ENCODE assay signal across 12 cellular contexts in genomic region chr17:81286491-81287145, GRCh38. TPM values are rescaled to one million over a fixed set of nuclear protein-coding genes. Genes with fewer than 3 reads are reported as not detected.
DNase-seq lines count a peak whose midpoint lies in the region; ATAC-seq and TF ChIP-seq lines count a peak whose summit lies in the region.
"Had no signal": no experiment of that assay in that cellular context is flagged by ENCODE, and none has a peak within 500 bp of the region (broad histone marks: within the 10 kb centered on the region; RNA-seq: fewer than 3 reads in every experiment).

No MANE protein-coding gene starts in this region.

- H3K9me3 Mint-ChIP-seq in activated CD8-positive, alpha-beta memory T cell treated with anti-CD3 and anti-CD28 coated beads, Interleukin-2, amount 10 ng/mL, durations not matched to agents 7 days and 5 days (ENCODE audit: low read depth): no peaks in the 10 kb centered on the region
- no peaks in the 10 kb centered on the region for H3K9me3 Mint-ChIP-seq in activated naive CD8-positive, alpha-beta T cell treated with anti-CD3 and anti-CD28 coated beads for 36 hours

- H3K4me1 Mint-ChIP-seq in activated CD8-positive, alpha-beta memory T cell treated with anti-CD3 and anti-CD28 coated beads, Interleukin-2, amount 10 ng/mL, durations not matched to agents 7 days and 5 days: peaks cover 45% of the 10 kb centered on the region
- H3K4me1 Mint-ChIP-seq in activated naive CD8-positive, alpha-beta T cell treated with anti-CD3 and anti-CD28 coated beads for 36 hours: peaks cover 25% of the 10 kb centered on the region

- no peak for TF ChIP-seq EP300 in stomach (IDR thresholded peaks at IDR 0.05)

- peaks cover 20% of the 10 kb centered on the region for H3K36me3 Mint-ChIP-seq in activated CD8-positive, alpha-beta memory T cell treated with anti-CD3 and anti-CD28 coated beads, Interleukin-2, amount 10 ng/mL, durations not matched to agents 7 days and 5 days
- peaks cover 3% of the 10 kb centered on the region for H3K36me3 Mint-ChIP-seq in activated naive CD8-positive, alpha-beta T cell treated with anti-CD3 and anti-CD28 coated beads for 36 hours

- peak overlapping the region; percentile 81 to 89 for H3K27ac ChIP-seq in left lung
- peak overlapping the region; percentile 11 to 82 (median 69) for H3K27ac ChIP-seq in stomach
- H3K27ac ChIP-seq in smooth muscle cell (ENCODE audit: low read depth): no peak overlapping the region

- H3K27ac Mint-ChIP-seq in activated CD8-positive, alpha-beta memory T cell treated with anti-CD3 and anti-CD28 coated beads, Interleukin-2, amount 10 ng/mL, durations not matched to agents 7 days and 5 days: peak overlapping the region; percentile 89
- peak overlapping the region; percentile 94 for H3K27ac Mint-ChIP-seq in activated naive CD8-positive, alpha-beta T cell treated with anti-CD3 and anti-CD28 coated beads for 36 hours

- H3K4me3 ChIP-seq in left lung: peak overlapping the region in 1 of 2 donors; percentile 43
- H3K4me3 ChIP-seq in stomach: no peak overlapping the region
- H3K4me3 ChIP-seq in smooth muscle cell: no peak overlapping the region

- TF ChIP-seq CTCF in left lung (IDR thresholded peaks at IDR 0.05): no peak
- TF ChIP-seq CTCF in stomach (IDR thresholded peaks at IDR 0.05): no peak
- TF ChIP-seq CTCF in GM10266 (IDR thresholded peaks at IDR 0.05; ENCODE audit: control insufficient read depth, insufficient read depth, low read depth, missing control alignments): no peak
- no peak for TF ChIP-seq CTCF in smooth muscle cell (IDR thresholded peaks at IDR 0.05; ENCODE audit: borderline replicate concordance, insufficient read depth, poor library complexity, severe bottlenecking)

- H3K4me1 ChIP-seq in left lung (peaks cover 3 to 63% of the 10 kb centered on the region in 2 donors), stomach (peaks cover 5 to 57% (median 33%) of the 10 kb centered on the region in 4 donors), smooth muscle cell (ENCODE audit: low read depth) (no peaks in the 10 kb centered on the region)
- H3K4me1 ChIP-seq: breast epithelium had no signal

- no peaks in the 10 kb centered on the region for H3K27me3 Mint-ChIP-seq in activated CD8-positive, alpha-beta memory T cell treated with anti-CD3 and anti-CD28 coated beads, Interleukin-2, amount 10 ng/mL, durations not matched to agents 7 days and 5 days
- H3K27me3 Mint-ChIP-seq in activated naive CD8-positive, alpha-beta T cell treated with anti-CD3 and anti-CD28 coated beads for 36 hours: no peaks in the 10 kb centered on the region

- TF ChIP-seq POLR2A in stomach (IDR thresholded peaks at IDR 0.05): no peak

- H4K20me1 ChIP-seq in smooth muscle cell (ENCODE audit: low read depth): peaks cover 76% of the 10 kb centered on the region

- H3K9ac ChIP-seq in smooth muscle cell (ENCODE audit: low read depth): no peak overlapping the region

- CTCF ChIA-PET in activated CD8-positive, alpha-beta memory T cell treated with anti-CD3 and anti-CD28 coated beads, Interleukin-2, amount 10 ng/mL, durations not matched to agents 7 days and 5 days (lab: Charles Lee): no interaction called here

- H3K4me2 ChIP-seq in smooth muscle cell: no peak overlapping the region

- no peak for ATAC-seq in activated CD8-positive, alpha-beta memory T cell treated with anti-CD3 and anti-CD28 coated beads, Interleukin-2, amount 10 ng/mL, durations not matched to agents 7 days and 5 days
- ATAC-seq in left lung (no peak), GM21529 (IDR thresholded peaks at IDR 0.05; ENCODE audit: unreplicated experiment) (no peak)

- no peak overlapping the region for H3K4me3 Mint-ChIP-seq in activated CD8-positive, alpha-beta memory T cell treated with anti-CD3 and anti-CD28 coated beads, Interleukin-2, amount 10 ng/mL, durations not matched to agents 7 days and 5 days
- peak overlapping the region; percentile 84 for H3K4me3 Mint-ChIP-seq in activated naive CD8-positive, alpha-beta T cell treated with anti-CD3 and anti-CD28 coated beads for 36 hours

- H3K79me2 ChIP-seq in smooth muscle cell (ENCODE audit: low read depth): peaks cover 42% of the 10 kb centered on the region

- no peak overlapping the region for H2AFZ ChIP-seq in smooth muscle cell (ENCODE audit: low read depth)

- no peaks in the 10 kb centered on the region for H3K9me3 ChIP-seq in left lung
- H3K9me3 ChIP-seq in stomach: no peaks in the 10 kb centered on the region
- H3K9me3 ChIP-seq in smooth muscle cell (replicated peaks; ENCODE audit: low read depth): no peaks in the 10 kb centered on the region
- H3K9me3 ChIP-seq: breast epithelium had no signal

- H3K36me3 ChIP-seq in left lung (peaks cover 0 to 66% of the 10 kb centered on the region in 2 donors), stomach (peaks cover 25 to 80% (median 77%) of the 10 kb centered on the region in 4 donors), smooth muscle cell (ENCODE audit: low read depth) (no peaks in the 10 kb centered on the region)
- H3K36me3 ChIP-seq: breast epithelium had no signal

- no peaks in the 10 kb centered on the region for H3F3A ChIP-seq in smooth muscle cell (ENCODE audit: low read depth)

- intact Hi-C loops in left lung (cut with DNase I) (no loop called here), stomach (cut with DNase I; ENCODE audit: low total_unique reads) (no loop called here)

- 85 to 90% (median 87%) methylated on average over 18 to 23 of the region's 23 CpGs for WGBS in stomach, 5 donors
- WGBS in smooth muscle cell (ENCODE audit: low lambda C conversion rate): 93% methylated on average over 23 of the region's 23 CpGs

- H3K27me3 ChIP-seq in left lung (no peaks in the 10 kb centered on the region), stomach (no peaks in the 10 kb centered on the region), smooth muscle cell (ENCODE audit: low read depth) (no peaks in the 10 kb centered on the region)
- H3K27me3 ChIP-seq: breast epithelium had no signal

- no peak for DNase-seq in activated CD8-positive, alpha-beta memory T cell treated with anti-CD3 and anti-CD28 coated beads, Interleukin-2, amount 10 ng/mL, durations not matched to agents 7 days and 5 days
- DNase-seq in activated CD8-positive, alpha-beta memory T cell treated with anti-CD3 and anti-CD28 coated beads, Interleukin-2, amount 50 U/mL, for 48 hours: no peak
- no peak for DNase-seq in activated naive CD8-positive, alpha-beta T cell treated with anti-CD3 and anti-CD28 coated beads for 36 hours
- peak in 1 of 2 donors; percentile 75 for DNase-seq in left lung
- no peak for DNase-seq in stomach
- no peak for DNase-seq in GM10266 (ENCODE audit: extremely low spot score)
- DNase-seq in smooth muscle cell (lab: John Stamatoyannopoulos, UW; ENCODE audit: unreplicated experiment): no peak
- DNase-seq: ACHN, DND-41, NCI-H774 had no signal

RNA-seq across cellular contexts. Expression of gene SLC38A10, which starts 8.5 kb away (rescaled TPM):
- 10 to 100 TPM; 81.7 to 88.7 TPM for total RNA-seq in activated CD8-positive, alpha-beta memory T cell treated with anti-CD3 and anti-CD28 coated beads, Interleukin-2, amount 10 ng/mL, durations not matched to agents 7 days and 5 days
- 10 to 100 TPM; 35.7 to 38.7 TPM for total RNA-seq in activated naive CD8-positive, alpha-beta T cell treated with anti-CD3 and anti-CD28 coated beads for 36 hours
- total RNA-seq in left lung (100 to 1,000 TPM in 1 of 2 donors, 10 to 100 TPM in 1; 79.9 to 109 TPM), stomach (100 to 1,000 TPM in 2 of 5 donors, 10 to 100 TPM in 3; 27.4 to 140 (median 82.6) TPM), smooth muscle cell (61.4 and 61.6 TPM in 2 replicates)
- polyA plus RNA-seq in stomach (10 to 100 TPM; 18.6 to 78.1 (median 56.4) TPM), smooth muscle cell (97.1 and 98.4 TPM in 2 replicates)

RNA-seq across cellular contexts. Expression of gene NDUFAF8, which starts 47.5 kb away (rescaled TPM):
- total RNA-seq in activated CD8-positive, alpha-beta memory T cell treated with anti-CD3 and anti-CD28 coated beads, Interleukin-2, amount 10 ng/mL, durations not matched to agents 7 days and 5 days: 10 to 100 TPM; 41.6 to 53.7 TPM
- 100 to 1,000 TPM in 1 of 2 experiments, 10 to 100 TPM in 1; 97.2 to 102 TPM for total RNA-seq in activated naive CD8-positive, alpha-beta T cell treated with anti-CD3 and anti-CD28 coated beads for 36 hours
- total RNA-seq in left lung: 10 to 100 TPM; 38.3 to 42.2 TPM
- total RNA-seq in stomach: 100 to 1,000 TPM in 2 of 5 donors, 10 to 100 TPM in 2, not detected in 1; 14.5 to 185 (median 92.5) TPM
- polyA plus RNA-seq in stomach: 10 to 100 TPM; 37.7 to 60.8 (median 43.4) TPM
- total RNA-seq in smooth muscle cell: 50.2 and 60.6 TPM in 2 replicates
- 111 and 141 TPM in 2 replicates for polyA plus RNA-seq in smooth muscle cell

RNA-seq across cellular contexts. Expression of gene TEPSIN, which starts 47.8 kb away (rescaled TPM):
- total RNA-seq in activated CD8-positive, alpha-beta memory T cell treated with anti-CD3 and anti-CD28 coated beads, Interleukin-2, amount 10 ng/mL, durations not matched to agents 7 days and 5 days: 10 to 100 TPM; 53.6 to 56.3 TPM
- 10 to 100 TPM; 25.9 to 31.7 TPM for total RNA-seq in activated naive CD8-positive, alpha-beta T cell treated with anti-CD3 and anti-CD28 coated beads for 36 hours
- total RNA-seq in left lung: 10 to 100 TPM; 32.3 to 41.2 TPM
- total RNA-seq in stomach: 100 to 1,000 TPM in 2 of 5 donors, 10 to 100 TPM in 2, 1 to 10 TPM in 1; 9.4 to 295 (median 22.3) TPM
- polyA plus RNA-seq in stomach: 10 to 100 TPM; 15.1 to 31.6 (median 18.1) TPM
- total RNA-seq in smooth muscle cell: 9.5 and 9.8 TPM in 2 replicates
- polyA plus RNA-seq in smooth muscle cell: 18.6 and 23.4 TPM in 2 replicates
